Comparison of ENCODE assay signal across 10 cellular contexts in genomic region chr16:971582-971905, GRCh38. TPM values are rescaled to one million over a fixed set of nuclear protein-coding genes. Genes with fewer than 3 reads are reported as not detected.
DNase-seq lines count a peak whose midpoint lies in the region; ATAC-seq and TF ChIP-seq lines count a peak whose summit lies in the region.
"Had no signal": no experiment of that assay in that cellular context is flagged by ENCODE, and none has a peak within 500 bp of the region (broad histone marks: within the 10 kb centered on the region; RNA-seq: fewer than 3 reads in every experiment).

No MANE protein-coding gene starts in this region.

- H3K9me3 Mint-ChIP-seq in CD4-positive, CD25-positive, alpha-beta regulatory T cell, result no peaks in the 10 kb centered on the region
- no peaks in the 10 kb centered on the region for H3K9me3 Mint-ChIP-seq in neural crest cell

- H3K79me2 ChIP-seq in HCT116 (ENCODE audit: insufficient read depth, low read length), result peaks cover 12% of the 10 kb centered on the region; the same call in 1 of the 2 replicates

- no peak for ATAC-seq in CD4-positive, CD25-positive, alpha-beta regulatory T cell (ENCODE audit: low read depth in 2 of 2)
- ATAC-seq in HCT116 (no peak), GM19455 (IDR thresholded peaks at IDR 0.05; ENCODE audit: unreplicated experiment) (no peak), HG03457 (IDR thresholded peaks at IDR 0.05; ENCODE audit: unreplicated experiment) (no peak)

- peak overlapping the region; percentile 91 for H3K4me2 ChIP-seq in HCT116 (ENCODE audit: low read length)

- no peak overlapping the region for H2AFZ ChIP-seq in HCT116 (ENCODE audit: low read depth, low read length, poor library complexity, severe bottlenecking)

- TF ChIP-seq RAD21 in HCT116 (IDR thresholded peaks at IDR 0.05; ENCODE audit: low read depth), result no peak

- H3K27ac ChIP-seq in CD4-positive, CD25-positive, alpha-beta regulatory T cell (ENCODE audit: insufficient read depth, low read length, poor library complexity, severe bottlenecking), result no peak overlapping the region
- no peak overlapping the region; the same call in 1 of the 2 replicates for H3K27ac ChIP-seq in HCT116 (ENCODE audit: low read depth, low read length)
- H3K27ac ChIP-seq in breast epithelium, result peak overlapping the region; percentile 74 to 87

- no peaks in the 10 kb centered on the region for H4K20me1 ChIP-seq in HCT116 (ENCODE audit: insufficient read depth)

- POLR2A ChIA-PET in HCT116 (lab: Charles Lee), result interaction anchor here (0.7 kb wide), 1 partner anchor 36 kb away, joined by 3 read pairs; no protein-coding TSS in a partner anchor

- intact Hi-C loops in HCT116 (cut with micrococcal nuclease) (no loop called here), breast epithelium (cut with DNase I; ENCODE audit: low total_unique reads) (no loop called here)

- peaks cover 3% of the 10 kb centered on the region for H3K36me3 ChIP-seq in CD4-positive, CD25-positive, alpha-beta regulatory T cell (ENCODE audit: control insufficient read depth, insufficient read depth, low read length)
- H3K36me3 ChIP-seq in HCT116 (ENCODE audit: control insufficient read depth in 1 of 2, insufficient read depth in 2 of 2, low read length in 2 of 2) (peaks cover 0 to 10% of the 10 kb centered on the region in 2 experiments; a peak in 1 of 4 replicates), breast epithelium (no peaks in the 10 kb centered on the region)

- H3K9me3 ChIP-seq in CD4-positive, CD25-positive, alpha-beta regulatory T cell (ENCODE audit: control insufficient read depth in 2 of 2, low read length in 2 of 2), result no peaks in the 10 kb centered on the region
- H3K9me3 ChIP-seq in HCT116 (ENCODE audit: control insufficient read depth in 1 of 2, insufficient read depth in 1 of 2, low read depth in 1 of 2, low read length in 2 of 2) (no peaks in the 10 kb centered on the region), breast epithelium (no peaks in the 10 kb centered on the region)
- H3K9me3 ChIP-seq: SK-N-SH had no signal

- H3K36me3 Mint-ChIP-seq in CD4-positive, CD25-positive, alpha-beta regulatory T cell, result peaks cover 7% of the 10 kb centered on the region
- H3K36me3 Mint-ChIP-seq in neural crest cell (ENCODE audit: low read depth), result peaks cover 11% of the 10 kb centered on the region

- CTCF ChIA-PET in HCT116 (lab: Charles Lee), result no interaction called here

- no peak for TF ChIP-seq CTCF in HCT116 (IDR thresholded peaks at IDR 0.05 in 2 of 3, conservative IDR thresholded peaks at IDR 0.05 in 1 of 3; ENCODE audit: borderline replicate concordance in 1 of 3, insufficient read depth in 1 of 3, low read depth in 2 of 3, low read length in 2 of 3)
- TF ChIP-seq CTCF in breast epithelium (IDR thresholded peaks at IDR 0.05), result no peak
- TF ChIP-seq CTCF in neural crest cell (conservative IDR thresholded peaks at IDR 0.05), result no peak

- peak overlapping the region; percentile 68 to 97 (median 80) for H3K4me3 Mint-ChIP-seq in CD4-positive, CD25-positive, alpha-beta regulatory T cell
- peak overlapping the region; percentile 87 for H3K4me3 Mint-ChIP-seq in neural crest cell

- H3K9ac ChIP-seq in HCT116 (ENCODE audit: low read length), result no peak overlapping the region; the same call in 1 of the 2 replicates
- H3K9ac ChIP-seq: SK-N-SH had no signal

- BruUV-seq in HCT116 (replicated peaks; lab: Mats Ljungman, UMichigan), result no TSS peak

- H3K9me2 ChIP-seq in HCT116 (ENCODE audit: insufficient read depth), result no peaks in the 10 kb centered on the region
- H3K9me2 ChIP-seq: SK-N-SH had no signal

- H3K4me1 ChIP-seq in CD4-positive, CD25-positive, alpha-beta regulatory T cell (ENCODE audit: control insufficient read depth, insufficient read depth, low read length, poor library complexity, severe bottlenecking), result peaks cover 18% of the 10 kb centered on the region
- H3K4me1 ChIP-seq in HCT116 (ENCODE audit: control insufficient read depth in 1 of 2, insufficient read depth in 2 of 2, low read length in 2 of 2) (peaks cover 16 to 27% of the 10 kb centered on the region in 2 experiments), breast epithelium (peaks cover 5 to 16% of the 10 kb centered on the region in 2 donors)

- RAD21 ChIA-PET in HCT116 (lab: Charles Lee; ENCODE audit: low non-redundant PET in 1 of 2, low total read pairs in 2 of 2, uncharacterized antibody in 2 of 2, unreplicated experiment in 2 of 2), result no interaction called here

- peaks cover 6 to 27% (median 10%) of the 10 kb centered on the region in 4 donors for H3K4me1 Mint-ChIP-seq in CD4-positive, CD25-positive, alpha-beta regulatory T cell
- peaks cover 53% of the 10 kb centered on the region for H3K4me1 Mint-ChIP-seq in neural crest cell

- H3K4me3 ChIP-seq in CD4-positive, CD25-positive, alpha-beta regulatory T cell (ENCODE audit: low read depth, low read length), result no peak overlapping the region
- H3K4me3 ChIP-seq in HCT116 (replicated peaks in 1 of 2; ENCODE audit: low read depth in 1 of 2, low read length in 2 of 2) (peak overlapping the region in 1 of 2 experiments; percentile 25; a peak in 1 of 4 replicates), breast epithelium (peak overlapping the region in 2 of 3 donors; percentile 72 to 83)
- H3K4me3 ChIP-seq: lung had no signal

- no peak for DNase-seq in CD4-positive, CD25-positive, alpha-beta regulatory T cell
- no peak for DNase-seq in HCT116 (ENCODE audit: low read depth, low spot score)
- DNase-seq in breast epithelium (ENCODE audit: low spot score in 2 of 2), result no peak
- DNase-seq in neural crest cell (ENCODE audit: low read depth, low spot score), result no peak
- no peak for DNase-seq in cerebellar nuclear complex (lab: John Stamatoyannopoulos, UW)
- DNase-seq in dedifferentiated amniotic fluid mesenchymal stem cell (ENCODE audit: extremely low spot score), result no peak

- H3K27ac Mint-ChIP-seq in CD4-positive, CD25-positive, alpha-beta regulatory T cell, result no peak overlapping the region
- H3K27ac Mint-ChIP-seq in neural crest cell (ENCODE audit: unreplicated experiment), result peak overlapping the region; percentile 71

- no peaks in the 10 kb centered on the region for H3K27me3 Mint-ChIP-seq in CD4-positive, CD25-positive, alpha-beta regulatory T cell
- H3K27me3 Mint-ChIP-seq in neural crest cell (ENCODE audit: low read depth), result peaks cover 10% of the 10 kb centered on the region

- no peaks in the 10 kb centered on the region for H3K27me3 ChIP-seq in CD4-positive, CD25-positive, alpha-beta regulatory T cell (ENCODE audit: control insufficient read depth, insufficient read depth, low read length)
- H3K27me3 ChIP-seq in HCT116 (ENCODE audit: insufficient read depth, low read length) (no peaks in the 10 kb centered on the region), breast epithelium (no peaks in the 10 kb centered on the region)

- TF ChIP-seq POLR2A in HCT116 (IDR thresholded peaks at IDR 0.05; ENCODE audit: borderline replicate concordance, extremely low read depth, insufficient read depth, insufficient read length) (no peak), breast epithelium (IDR thresholded peaks at IDR 0.05) (no peak)

TF ChIP-seq in HCT116, 20 proteins besides CTCF, POLR2A, EP300 and RAD21:
- TF ChIP-seq EZH2phosphoT487 (IDR thresholded peaks at IDR 0.05; ENCODE audit: borderline replicate concordance), result no peak
- TF ChIP-seq ZNF274 (IDR thresholded peaks at IDR 0.05; ENCODE audit: low read depth, low read length), result no peak
- TF ChIP-seq FOSL1 (IDR thresholded peaks at IDR 0.05; ENCODE audit: low read depth), result no peak
- no peak for TF ChIP-seq EZH2 (IDR thresholded peaks at IDR 0.05)
- TF ChIP-seq JUND (IDR thresholded peaks at IDR 0.05), result no peak
- TF ChIP-seq CBX3 (IDR thresholded peaks at IDR 0.05; ENCODE audit: low read depth), result no peak
- no peak for TF ChIP-seq POLR2AphosphoS5 (IDR thresholded peaks at IDR 0.05; ENCODE audit: low read depth, low read length)
- TF ChIP-seq SIN3A (IDR thresholded peaks at IDR 0.05; ENCODE audit: low read depth), result no peak
- TF ChIP-seq ZFX (IDR thresholded peaks at IDR 0.05), result no peak
- no peak for TF ChIP-seq SP1 (IDR thresholded peaks at IDR 0.05; ENCODE audit: low read depth)
- TF ChIP-seq, protein P1, sequence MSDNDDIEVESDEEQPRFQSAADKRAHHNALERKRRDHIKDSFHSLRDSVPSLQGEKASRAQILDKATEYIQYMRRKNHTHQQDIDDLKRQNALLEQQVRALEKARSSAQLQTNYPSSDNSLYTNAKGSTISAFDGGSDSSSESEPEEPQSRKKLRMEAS (IDR thresholded peaks at IDR 0.05), result no peak
TF ChIP-seq in HCT116: peak in this region for 0.

RNA-seq across cellular contexts. Expression of gene LMF1, which starts 0.8 kb away (rescaled TPM):
- total RNA-seq in CD4-positive, CD25-positive, alpha-beta regulatory T cell, result 40.0 TPM
- polyA plus RNA-seq in CD4-positive, CD25-positive, alpha-beta regulatory T cell, result 10 to 100 TPM in 3 of 4 donors, 1 to 10 TPM in 1; 9.9 to 12.9 (median 11.3) TPM
- 12.8 TPM for total RNA-seq in HCT116 (2021; ENCODE audit: unreplicated experiment)
- 17.9 and 18.6 TPM in 2 replicates for polyA plus RNA-seq in HCT116 (2012)
- total RNA-seq in breast epithelium, result 10 to 100 TPM; 14.1 to 26.4 (median 21.4) TPM
- total RNA-seq in neural crest cell, result 16.0 and 19.4 TPM in 2 replicates

RNA-seq across cellular contexts. Expression of gene SOX8, which starts 10.0 kb away (rescaled TPM):
- total RNA-seq in CD4-positive, CD25-positive, alpha-beta regulatory T cell, result 1.1 TPM
- polyA plus RNA-seq in CD4-positive, CD25-positive, alpha-beta regulatory T cell, result under 1 TPM; 0.16 to 0.53 (median 0.24) TPM
- total RNA-seq in HCT116 (2021; ENCODE audit: unreplicated experiment) (5.2 TPM), breast epithelium (1 to 10 TPM in 2 of 3 donors, under 1 TPM in 1; 0.32 to 6.6 (median 1.3) TPM), neural crest cell (19.4 and 19.8 TPM in 2 replicates)
- polyA plus RNA-seq in HCT116 (2012), result 3.1 and 3.8 TPM in 2 replicates
- polyA plus RNA-seq: SK-N-SH had no signal

Comparison
In these comparisons a context has a peak if more than half of its experiments do, and no peak if none do; other contexts are left out.
1. H3K27ac ChIP-seq: peak in breast epithelium (2 of 2); none in CD4-positive, CD25-positive, alpha-beta regulatory T cell (single experiment) and HCT116 (single experiment).